Comparison of ENCODE assay signal across 29 cellular contexts in the genomic region with DNA sequence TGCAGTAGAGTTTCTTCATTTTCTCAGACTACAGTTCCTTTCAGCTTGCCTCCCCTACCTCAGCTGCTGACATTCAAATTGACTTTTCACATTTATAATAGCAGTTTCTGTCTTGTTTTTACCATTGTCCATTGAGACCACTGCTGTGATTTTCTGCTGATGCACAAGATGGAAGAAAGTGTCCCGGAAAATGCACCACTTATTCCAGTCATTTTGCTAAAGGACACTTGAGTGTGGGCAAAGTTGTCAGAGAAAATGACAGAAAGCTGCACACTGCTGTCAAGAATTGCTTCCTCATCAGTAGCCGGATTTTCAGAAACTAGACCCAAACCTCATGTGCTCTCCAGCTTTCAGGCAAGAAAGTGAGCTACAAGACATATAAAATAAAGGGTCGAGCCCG.
"Had no signal": no experiment of that assay in that cellular context is flagged by ENCODE, and none has a peak within 500 bp of the region (broad histone marks: within the 10 kb centered on the region; RNA-seq: fewer than 3 reads in every experiment).

No MANE protein-coding gene starts in this region.

- H3K9me3 Mint-ChIP-seq: activated CD4-positive, alpha-beta T cell treated with anti-CD3 and anti-CD28 coated beads, Interleukin-2, amount 10 ng/mL, durations not matched to agents 7 days and 5 days; activated naive CD8-positive, alpha-beta T cell treated with anti-CD3 and anti-CD28 coated beads, Interleukin-2, amount 10 ng/mL, durations not matched to agents 7 days and 5 days; effector memory CD8-positive, alpha-beta T cell had no signal

- H3K27me3 Mint-ChIP-seq: activated CD4-positive, alpha-beta memory T cell treated with anti-CD3 and anti-CD28 coated beads, Interleukin-2, amount 10 ng/mL, durations not matched to agents 7 days and 5 days; activated CD4-positive, alpha-beta T cell treated with anti-CD3 and anti-CD28 coated beads, Interleukin-2, amount 10 ng/mL, durations not matched to agents 7 days and 5 days; activated naive CD4-positive, alpha-beta T cell treated with anti-CD3 and anti-CD28 coated beads, Interleukin-2, amount 10 ng/mL, durations not matched to agents 7 days and 5 days; activated T-cell treated with anti-CD3 and anti-CD28 coated beads, Interleukin-2, amount 50 U/mL, for 24 hours had no signal

- DNase-seq: activated CD4-positive, alpha-beta memory T cell treated with anti-CD3 and anti-CD28 coated beads, Interleukin-2, amount 10 ng/mL, durations not matched to agents 7 days and 5 days; activated CD4-positive, alpha-beta T cell treated with anti-CD3 and anti-CD28 coated beads for 1 hour; activated CD4-positive, alpha-beta T cell treated with anti-CD3 and anti-CD28 coated beads for 4 hours; activated CD4-positive, alpha-beta T cell treated with anti-CD3 and anti-CD28 coated beads, Interleukin-2, amount 10 ng/mL, durations not matched to agents 7 days and 5 days; activated CD4-positive, alpha-beta T cell treated with anti-CD3 and anti-CD28 coated beads, Interleukin-2, amount 50 U/mL, for 4 hours; activated CD4-positive, CD25-positive, alpha-beta regulatory T cell; activated CD8-positive, alpha-beta memory T cell treated with anti-CD3 and anti-CD28 coated beads, Interleukin-2, amount 50 U/mL, for 48 hours; activated gamma-delta T cell; activated naive CD4-positive, alpha-beta T cell; activated naive CD4-positive, alpha-beta T cell treated with anti-CD3 and anti-CD28 coated beads, Interleukin-2, amount 10 ng/mL, durations not matched to agents 7 days and 5 days; activated naive CD8-positive, alpha-beta T cell treated with anti-CD3 and anti-CD28 coated beads, Interleukin-2, amount 10 ng/mL, durations not matched to agents 7 days and 5 days; activated T-cell treated with anti-CD3 and anti-CD28 coated beads for 4 hours; activated T-cell treated with anti-CD3 and anti-CD28 coated beads, Interleukin-2, amount 50 U/mL, for 24 hours; activated T-cell treated with anti-CD3 and anti-CD28 coated beads, Interleukin-2, amount 50 U/mL, for 72 hours; anterior cingulate cortex; body of pancreas; caudate nucleus; cortex of kidney; dermis blood vessel endothelial cell; effector CD4-positive, alpha-beta T cell; effector memory CD8-positive, alpha-beta T cell; erythroblast; foreskin keratinocyte; gastrocnemius medialis; glutamatergic neuron; heart left ventricle; T-helper 2 cell had no signal

- ATAC-seq: activated naive CD4-positive, alpha-beta T cell treated with anti-CD3 and anti-CD28 coated beads, Interleukin-2, amount 50 U/mL, for 72 hours; activated T-cell treated with anti-CD3 and anti-CD28 coated beads, Interleukin-2, amount 50 U/mL, for 72 hours; body of pancreas; effector memory CD8-positive, alpha-beta T cell; foreskin keratinocyte; gastrocnemius medialis; heart left ventricle had no signal

- H3K4me3 Mint-ChIP-seq: activated CD4-positive, alpha-beta memory T cell treated with anti-CD3 and anti-CD28 coated beads, Interleukin-2, amount 10 ng/mL, durations not matched to agents 7 days and 5 days; activated CD4-positive, alpha-beta T cell treated with anti-CD3 and anti-CD28 coated beads, Interleukin-2, amount 10 ng/mL, durations not matched to agents 7 days and 5 days; activated naive CD4-positive, alpha-beta T cell treated with anti-CD3 and anti-CD28 coated beads, Interleukin-2, amount 10 ng/mL, durations not matched to agents 7 days and 5 days; activated naive CD8-positive, alpha-beta T cell treated with anti-CD3 and anti-CD28 coated beads, Interleukin-2, amount 10 ng/mL, durations not matched to agents 7 days and 5 days; activated T-cell treated with anti-CD3 and anti-CD28 coated beads, Interleukin-2, amount 50 U/mL, for 24 hours; activated T-cell treated with anti-CD3 and anti-CD28 coated beads, Interleukin-2, amount 50 U/mL, for 72 hours; effector memory CD8-positive, alpha-beta T cell had no signal

- H3K36me3 ChIP-seq: esophagus muscularis mucosa, gastrocnemius medialis, heart left ventricle had no signal

- H3K27me3 ChIP-seq: body of pancreas, esophagus muscularis mucosa, foreskin keratinocyte, gastrocnemius medialis, heart left ventricle had no signal

- H3K36me3 Mint-ChIP-seq: activated naive CD4-positive, alpha-beta T cell treated with anti-CD3 and anti-CD28 coated beads, Interleukin-2, amount 10 ng/mL, durations not matched to agents 7 days and 5 days; activated naive CD8-positive, alpha-beta T cell treated with anti-CD3 and anti-CD28 coated beads, Interleukin-2, amount 10 ng/mL, durations not matched to agents 7 days and 5 days had no signal

- H3K27ac ChIP-seq: body of pancreas, esophagus muscularis mucosa, foreskin keratinocyte, gastrocnemius medialis, heart left ventricle had no signal

- H3K27ac Mint-ChIP-seq: activated CD4-positive, alpha-beta memory T cell treated with anti-CD3 and anti-CD28 coated beads, Interleukin-2, amount 10 ng/mL, durations not matched to agents 7 days and 5 days; activated CD4-positive, alpha-beta T cell treated with anti-CD3 and anti-CD28 coated beads, Interleukin-2, amount 10 ng/mL, durations not matched to agents 7 days and 5 days; activated naive CD4-positive, alpha-beta T cell treated with anti-CD3 and anti-CD28 coated beads, Interleukin-2, amount 10 ng/mL, durations not matched to agents 7 days and 5 days; activated naive CD4-positive, alpha-beta T cell treated with anti-CD3 and anti-CD28 coated beads, Interleukin-2, amount 50 U/mL, for 72 hours; activated naive CD8-positive, alpha-beta T cell treated with anti-CD3 and anti-CD28 coated beads, Interleukin-2, amount 10 ng/mL, durations not matched to agents 7 days and 5 days; activated T-cell treated with anti-CD3 and anti-CD28 coated beads, Interleukin-2, amount 50 U/mL, for 24 hours; activated T-cell treated with anti-CD3 and anti-CD28 coated beads, Interleukin-2, amount 50 U/mL, for 72 hours; effector memory CD8-positive, alpha-beta T cell had no signal

- H3K9me3 ChIP-seq: body of pancreas, gastrocnemius medialis, heart left ventricle had no signal

- H3K4me3 ChIP-seq: body of pancreas, esophagus muscularis mucosa, gastrocnemius medialis, heart left ventricle had no signal

- H3K4me1 ChIP-seq: body of pancreas, foreskin keratinocyte, gastrocnemius medialis, heart left ventricle had no signal

- H3K4me1 Mint-ChIP-seq: activated CD4-positive, alpha-beta memory T cell treated with anti-CD3 and anti-CD28 coated beads, Interleukin-2, amount 10 ng/mL, durations not matched to agents 7 days and 5 days; activated CD4-positive, alpha-beta T cell treated with anti-CD3 and anti-CD28 coated beads, Interleukin-2, amount 10 ng/mL, durations not matched to agents 7 days and 5 days; activated naive CD4-positive, alpha-beta T cell treated with anti-CD3 and anti-CD28 coated beads, Interleukin-2, amount 10 ng/mL, durations not matched to agents 7 days and 5 days; activated naive CD8-positive, alpha-beta T cell treated with anti-CD3 and anti-CD28 coated beads, Interleukin-2, amount 10 ng/mL, durations not matched to agents 7 days and 5 days had no signal
